Comparison of ENCODE assay signal across 15 cellular contexts in genomic region chr19:10395003-10395402, GRCh38. TPM values are rescaled to one million over a fixed set of nuclear protein-coding genes. Genes with fewer than 3 reads are reported as not detected.
DNase-seq lines count a peak whose midpoint lies in the region; ATAC-seq and TF ChIP-seq lines count a peak whose summit lies in the region.
"Had no signal": no experiment of that assay in that cellular context is flagged by ENCODE, and none has a peak within 500 bp of the region (broad histone marks: within the 10 kb centered on the region; RNA-seq: fewer than 3 reads in every experiment).

No MANE protein-coding gene starts in this region.

- H3K36me3 Mint-ChIP-seq in neural progenitor cell = peaks cover 9% of the 10 kb centered on the region

- in situ Hi-C loops in GM13976 (cut with MboI; ENCODE audit: low sequenced_read_pairs, unreplicated experiment) (loop anchor here (25.0 kb wide), 1 partner anchor 458 kb away; the partner anchor contains the start of gene OLFM2), Panc1 (cut with HindIII; ENCODE audit: low pct_unique_long_range_greater_than_20kb, low sequenced_read_pairs) (no loop called here)

- H2AFZ ChIP-seq in neural progenitor cell (replicated peaks) = no peak overlapping the region

- no peak for TF ChIP-seq CTCF in GM10248 (IDR thresholded peaks at IDR 0.05; ENCODE audit: control extremely low read depth, extremely low read depth, low read depth, missing control alignments)
- TF ChIP-seq CTCF in GM13976 (IDR thresholded peaks at IDR 0.05; ENCODE audit: borderline replicate concordance, control extremely low read depth, extremely low read depth, insufficient read depth, missing control alignments) = no peak
- no peak for TF ChIP-seq CTCF in Panc1 (IDR thresholded peaks at IDR 0.05)
- TF ChIP-seq CTCF in neural progenitor cell (IDR thresholded peaks at IDR 0.05) = no peak

- H3K27me3 Mint-ChIP-seq in neural progenitor cell (ENCODE audit: insufficient read depth, low read depth) = peaks cover 7% of the 10 kb centered on the region
- H3K27me3 Mint-ChIP-seq: B cell; CD4-positive, alpha-beta memory T cell; IgD-negative memory B cell had no signal

- peaks cover 13% of the 10 kb centered on the region for H3F3A ChIP-seq in neural progenitor cell (ENCODE audit: low read depth)

- intact Hi-C loops in Panc1 (cut with micrococcal nuclease; ENCODE audit: unreplicated experiment) = no loop called here

- DNase-seq in GM10248 (ENCODE audit: extremely low spot score) (peak; percentile 5), GM13976 (ENCODE audit: low spot score) (peak; percentile 13), Panc1 (ENCODE audit: low read depth, low spot score) (no peak), neural progenitor cell (ENCODE audit: low spot score) (no peak), KG1 (lab: John Stamatoyannopoulos, UW) (no peak), kidney tubule cell (ENCODE audit: low spot score) (no peak)
- DNase-seq: C1 segment of cervical spinal cord; CD4-positive, alpha-beta memory T cell; GF-D8 had no signal

- H3K9me3 Mint-ChIP-seq in neural progenitor cell = no peaks in the 10 kb centered on the region
- H3K9me3 Mint-ChIP-seq: IgD-negative memory B cell had no signal

- ATAC-seq in Panc1 (no peak), HG03280 (IDR thresholded peaks at IDR 0.05; ENCODE audit: unreplicated experiment) (no peak), GM21367 (IDR thresholded peaks at IDR 0.05; ENCODE audit: unreplicated experiment) (no peak)
- ATAC-seq: HCT116 had no signal

- H3K4me1 ChIP-seq in Panc1 (ENCODE audit: control insufficient read depth, insufficient read depth, low read length) (no peaks in the 10 kb centered on the region), neural progenitor cell (no peaks in the 10 kb centered on the region)

- CTCF ChIA-PET in GM10248 (lab: Yijun Ruan, JAX) (interaction anchor here (1.2 to 29.5 kb wide), 4 partner anchors 10 to 136 kb away, joined by 3 to 979 read pairs (median 82); partner anchors contain the start of gene PDE4A), Panc1 (lab: Charles Lee) (interaction anchor here (0.6 kb wide), 1 partner anchor 160 kb away, joined by 4 read pairs; no protein-coding TSS in a partner anchor)

- TSS peak; percentile 73 for BruUV-seq in Panc1 (replicated peaks; lab: Mats Ljungman, UMichigan)

- H3K27ac ChIP-seq in Panc1 (ENCODE audit: low read length) (no peak overlapping the region), neural progenitor cell (no peak overlapping the region)
- H3K27ac ChIP-seq: KMS-11 had no signal

- H3K27ac Mint-ChIP-seq in neural progenitor cell = no peak overlapping the region
- H3K27ac Mint-ChIP-seq: B cell; CD4-positive, alpha-beta memory T cell had no signal

- H3K9ac ChIP-seq in neural progenitor cell = no peak overlapping the region
- H3K9ac ChIP-seq: KMS-11 had no signal

- H3K4me1 Mint-ChIP-seq in neural progenitor cell = no peaks in the 10 kb centered on the region

- H3K4me3 Mint-ChIP-seq in neural progenitor cell = peak overlapping the region; percentile 41
- H3K4me3 Mint-ChIP-seq: B cell; CD4-positive, alpha-beta memory T cell had no signal

- H4K20me1 ChIP-seq in neural progenitor cell (ENCODE audit: low read depth) = peaks cover 39% of the 10 kb centered on the region

- H3K9me3 ChIP-seq in Panc1 (ENCODE audit: control insufficient read depth, insufficient read depth, low read depth, low read length) = no peaks in the 10 kb centered on the region
- no peaks in the 10 kb centered on the region for H3K9me3 ChIP-seq in neural progenitor cell (ENCODE audit: low read depth)

- no peaks in the 10 kb centered on the region for H3K27me3 ChIP-seq in Panc1 (ENCODE audit: control insufficient read depth, insufficient read depth, low read length)
- no peaks in the 10 kb centered on the region for H3K27me3 ChIP-seq in neural progenitor cell

- H3K36me3 ChIP-seq in Panc1 (ENCODE audit: control insufficient read depth, insufficient read depth, low read length) (peaks cover 7% of the 10 kb centered on the region; the same call in 1 of the 2 replicates), neural progenitor cell (no peaks in the 10 kb centered on the region)

- no peak overlapping the region for H3K4me2 ChIP-seq in neural progenitor cell
- H3K4me2 ChIP-seq: KMS-11 had no signal

- POLR2A ChIA-PET in GM10248 (lab: Yijun Ruan, JAX) (no interaction called here), Panc1 (lab: Charles Lee) (no interaction called here)

- H3K4me3 ChIP-seq in Panc1 (ENCODE audit: low read depth in 2 of 2, low read length in 2 of 2) (no peak overlapping the region), neural progenitor cell (no peak overlapping the region)

- peaks cover 31% of the 10 kb centered on the region for H3K79me2 ChIP-seq in neural progenitor cell (ENCODE audit: low read depth)

RNA-seq across cellular contexts. Expression of gene CDC37, which starts 8.3 kb away (rescaled TPM):
- total RNA-seq in Panc1 (2021; ENCODE audit: unreplicated experiment) = 162 TPM
- polyA plus RNA-seq in Panc1 (2012; ENCODE audit: insufficient read length) = 300 TPM
- total RNA-seq in neural progenitor cell (ENCODE audit: low replicate concordance) = 142 and 211 TPM in 2 replicates

RNA-seq across cellular contexts. Expression of gene TYK2, which starts 14.6 kb away (rescaled TPM):
- total RNA-seq in Panc1 (2021; ENCODE audit: unreplicated experiment) (104 TPM), neural progenitor cell (ENCODE audit: low replicate concordance) (20.7 and 44.9 TPM in 2 replicates)
- polyA plus RNA-seq in Panc1 (2012; ENCODE audit: insufficient read length) = 78.8 TPM

RNA-seq across cellular contexts. Expression of gene PDE4A, which starts 25.3 kb away (rescaled TPM):
- total RNA-seq in Panc1 (2021; ENCODE audit: unreplicated experiment) = 25.8 TPM
- 23.8 TPM for polyA plus RNA-seq in Panc1 (2012; ENCODE audit: insufficient read length)
- total RNA-seq in neural progenitor cell (ENCODE audit: low replicate concordance) = 0.37 and 1.5 TPM in 2 replicates

RNA-seq across cellular contexts. Expression of gene ICAM3, which starts 55.6 kb away (rescaled TPM):
- total RNA-seq in Panc1 (2021; ENCODE audit: unreplicated experiment) = 10.5 TPM
- polyA plus RNA-seq in Panc1 (2012; ENCODE audit: insufficient read length) = 17.8 TPM
- 1.3 and 3.5 TPM in 2 replicates for total RNA-seq in neural progenitor cell (ENCODE audit: low replicate concordance)

Comparison
In these comparisons a context has a peak if more than half of its experiments do, and no peak if none do; other contexts are left out.
1. DNase-seq: peak in GM10248 (single experiment) and GM13976 (single experiment); none in Panc1 (single experiment), neural progenitor cell (single experiment), KG1 (single experiment) and kidney tubule cell (single experiment).
2. RNA of gene PDE4A, which starts 25.3 kb away (total RNA-seq): 25.8 TPM in Panc1 (single experiment); 0.37 to 1.5 TPM in neural progenitor cell; every median in the first group is over 10 times any median in the second.